Comparison of ENCODE assay signal across 19 cellular contexts in genomic region chr2:240182476-240182875, GRCh38. TPM values are rescaled to one million over a fixed set of nuclear protein-coding genes. Genes with fewer than 3 reads are reported as not detected.
DNase-seq lines count a peak whose midpoint lies in the region; ATAC-seq and TF ChIP-seq lines count a peak whose summit lies in the region.
"Had no signal": no experiment of that assay in that cellular context is flagged by ENCODE, and none has a peak within 500 bp of the region (broad histone marks: within the 10 kb centered on the region; RNA-seq: fewer than 3 reads in every experiment).

No MANE protein-coding gene starts in this region.

- no peaks in the 10 kb centered on the region for H3K27me3 ChIP-seq in endodermal cell (ENCODE audit: control insufficient read depth, insufficient read depth, low read length, poor library complexity, severe bottlenecking)
- H3K27me3 ChIP-seq in aorta (ENCODE audit: control insufficient read depth in 1 of 2, insufficient read depth in 2 of 2, low read length in 1 of 2) = no peaks in the 10 kb centered on the region

- H3K27me3 Mint-ChIP-seq in natural killer cell treated with Interleukin-12 subunit alpha and Interleukin-12 subunit beta and Interleukin-15 and Interleukin-18, amount 100 ng/mL, for 72 hours = peaks cover 20 to 30% of the 10 kb centered on the region in 2 donors
- H3K27me3 Mint-ChIP-seq in natural killer cell (ENCODE audit: low read depth in 2 of 2) = peaks cover 18 to 42% of the 10 kb centered on the region in 2 donors
- peaks cover 7% of the 10 kb centered on the region for H3K27me3 Mint-ChIP-seq in endodermal cell (ENCODE audit: insufficient read depth)

- ATAC-seq in natural killer cell treated with Interleukin-12 subunit alpha and Interleukin-12 subunit beta and Interleukin-15 and Interleukin-18, amount 100 ng/mL, for 72 hours = no peak
- ATAC-seq in natural killer cell (no peak), sciatic nerve (no peak), aorta (ENCODE audit: low FRiP score) (no peak), HG02981 (IDR thresholded peaks at IDR 0.05; ENCODE audit: unreplicated experiment) (no peak), HG02571 (IDR thresholded peaks at IDR 0.05; ENCODE audit: unreplicated experiment) (no peak)

- H3K4me3 ChIP-seq in endodermal cell (ENCODE audit: low read length) (no peak overlapping the region), aorta (ENCODE audit: low read length in 2 of 2) (no peak overlapping the region)
- H3K4me3 ChIP-seq: HAP-1 had no signal

- intact Hi-C loops in natural killer cell (cut with micrococcal nuclease) (no loop called here), sciatic nerve (cut with DNase I) (no loop called here), aorta (cut with DNase I) (no loop called here)

- no peak for TF ChIP-seq CTCF in natural killer cell (IDR thresholded peaks at IDR 0.05)
- TF ChIP-seq CTCF in endodermal cell (conservative IDR thresholded peaks at IDR 0.05) = no peak

- WGBS in endodermal cell (ENCODE audit: insufficient coverage in 1 of 2, insufficient read length in 1 of 2), 2 experiments = 84 to 86% methylated on average over 3 to 4 of the region's 4 CpGs
- 86 to 87% methylated on average over 4 of the region's 4 CpGs for WGBS in aorta, 2 donors

- no peak overlapping the region for H3K9ac ChIP-seq in endodermal cell (ENCODE audit: extremely low read depth, low read length, poor library complexity, severe bottlenecking)

- H3K4me1 ChIP-seq in endodermal cell (ENCODE audit: control insufficient read depth, insufficient read depth, low read length) (no peaks in the 10 kb centered on the region), aorta (ENCODE audit: control insufficient read depth in 1 of 2, insufficient read depth in 2 of 2, low read length in 2 of 2) (no peaks in the 10 kb centered on the region)
- H3K4me1 ChIP-seq: BE2C, Caco-2, HAP-1 had no signal

- H3K4me3 Mint-ChIP-seq in natural killer cell treated with Interleukin-12 subunit alpha and Interleukin-12 subunit beta and Interleukin-15 and Interleukin-18, amount 100 ng/mL, for 72 hours = no peak overlapping the region
- H3K4me3 Mint-ChIP-seq in natural killer cell (no peak overlapping the region), endodermal cell (no peak overlapping the region)
- H3K4me3 Mint-ChIP-seq: CD4-positive, CD25-positive, alpha-beta regulatory T cell; CD8-positive, alpha-beta memory T cell had no signal

- peak overlapping the region in 1 of 2 donors; percentile 25 for H3K27ac Mint-ChIP-seq in natural killer cell treated with Interleukin-12 subunit alpha and Interleukin-12 subunit beta and Interleukin-15 and Interleukin-18, amount 100 ng/mL, for 72 hours
- H3K27ac Mint-ChIP-seq in natural killer cell (no peak overlapping the region), endodermal cell (no peak overlapping the region)
- H3K27ac Mint-ChIP-seq: CD4-positive, CD25-positive, alpha-beta regulatory T cell had no signal

- H3K27ac ChIP-seq in endodermal cell (ENCODE audit: low read depth, low read length) = no peak overlapping the region
- H3K27ac ChIP-seq in aorta (ENCODE audit: low read depth in 1 of 2, low read length in 2 of 2) = no peak overlapping the region
- H3K27ac ChIP-seq: HL-60 had no signal

- peaks cover 1% of the 10 kb centered on the region for H3K9me3 ChIP-seq in endodermal cell (ENCODE audit: control insufficient read depth, low read length)
- no peaks in the 10 kb centered on the region for H3K9me3 ChIP-seq in aorta (ENCODE audit: control insufficient read depth, low read length)
- H3K9me3 ChIP-seq: BE2C, Caco-2, HAP-1 had no signal

- H3K4me1 Mint-ChIP-seq in natural killer cell treated with Interleukin-12 subunit alpha and Interleukin-12 subunit beta and Interleukin-15 and Interleukin-18, amount 100 ng/mL, for 72 hours (ENCODE audit: low read depth in 2 of 2) = peaks cover 0 to 5% of the 10 kb centered on the region in 2 donors
- H3K4me1 Mint-ChIP-seq in natural killer cell (no peaks in the 10 kb centered on the region), endodermal cell (no peaks in the 10 kb centered on the region)
- H3K4me1 Mint-ChIP-seq: CD8-positive, alpha-beta memory T cell had no signal

- H3K36me3 Mint-ChIP-seq in natural killer cell treated with Interleukin-12 subunit alpha and Interleukin-12 subunit beta and Interleukin-15 and Interleukin-18, amount 100 ng/mL, for 72 hours = no peaks in the 10 kb centered on the region
- no peaks in the 10 kb centered on the region for H3K36me3 Mint-ChIP-seq in natural killer cell
- no peaks in the 10 kb centered on the region for H3K36me3 Mint-ChIP-seq in endodermal cell (ENCODE audit: low read depth)
- H3K36me3 Mint-ChIP-seq: CD4-positive, CD25-positive, alpha-beta regulatory T cell; CD8-positive, alpha-beta memory T cell had no signal

- H3K36me3 ChIP-seq in endodermal cell (ENCODE audit: control insufficient read depth, insufficient read depth, low read length) (no peaks in the 10 kb centered on the region), aorta (ENCODE audit: control insufficient read depth in 1 of 2, insufficient read depth in 2 of 2, low read length in 1 of 2) (no peaks in the 10 kb centered on the region)
- H3K36me3 ChIP-seq: BE2C, HAP-1 had no signal

- no peaks in the 10 kb centered on the region for H3K9me3 Mint-ChIP-seq in natural killer cell treated with Interleukin-12 subunit alpha and Interleukin-12 subunit beta and Interleukin-15 and Interleukin-18, amount 100 ng/mL, for 72 hours
- H3K9me3 Mint-ChIP-seq in natural killer cell (no peaks in the 10 kb centered on the region), endodermal cell (peaks cover 8% of the 10 kb centered on the region)

- DNase-seq in natural killer cell treated with Interleukin-12 subunit alpha and Interleukin-12 subunit beta and Interleukin-15 and Interleukin-18, amount 100 ng/mL, for 72 hours (ENCODE audit: low spot score) = peak; percentile 35
- no peak for DNase-seq in natural killer cell
- peak; percentile 17 for DNase-seq in endodermal cell
- peak; percentile 34 for DNase-seq in sciatic nerve (ENCODE audit: low spot score)
- peak; percentile 22 to 29 for DNase-seq in aorta
- no peak for DNase-seq in NK-92 treated with Interleukin-12 subunit alpha and Interleukin-12 subunit beta, amount 100 ng/mL, for 24 hours (lab: John Stamatoyannopoulos, UW)
- DNase-seq: ACHN; BE2C; C1 segment of cervical spinal cord; Caco-2; CD4-positive, CD25-positive, alpha-beta regulatory T cell; CD8-positive, alpha-beta memory T cell; IMR-90 had no signal

RNA-seq across cellular contexts. Expression of gene OTOS, which starts 42.0 kb away (rescaled TPM):
- not detected for total RNA-seq in natural killer cell treated with Interleukin-12 subunit alpha and Interleukin-12 subunit beta and Interleukin-15 and Interleukin-18, amount 100 ng/mL, for 72 hours
- total RNA-seq in natural killer cell = not detected
- total RNA-seq in endodermal cell = not detected
- polyA plus RNA-seq in endodermal cell (2013, experiment 1 of 2) = not detected
- not detected for polyA plus RNA-seq in endodermal cell (2013, experiment 2 of 2)
- total RNA-seq in sciatic nerve = not detected
- total RNA-seq in aorta = not detected
- polyA plus RNA-seq in aorta = not detected
- total RNA-seq: Caco-2; CD4-positive, CD25-positive, alpha-beta regulatory T cell; CD8-positive, alpha-beta memory T cell; H1; HT1080; IMR-90 had no signal
- polyA plus RNA-seq: CD4-positive, CD25-positive, alpha-beta regulatory T cell; CD8-positive, alpha-beta memory T cell had no signal

RNA-seq across cellular contexts. Expression of gene COPS9, which starts 46.4 kb away (rescaled TPM):
- 100 to 1,000 TPM; 117 to 131 TPM for total RNA-seq in natural killer cell treated with Interleukin-12 subunit alpha and Interleukin-12 subunit beta and Interleukin-15 and Interleukin-18, amount 100 ng/mL, for 72 hours
- total RNA-seq in natural killer cell (10 to 100 TPM; 51.5 to 76.5 (median 53.5) TPM), endodermal cell (100 to 1,000 TPM; 151 to 161 TPM), sciatic nerve (124 TPM), aorta (10 to 100 TPM; 83.7 to 94.0 TPM)
- polyA plus RNA-seq in endodermal cell (2013, experiment 1 of 2) = 175 TPM
- polyA plus RNA-seq in endodermal cell (2013, experiment 2 of 2) = 183 TPM
- polyA plus RNA-seq in aorta = 100 to 1,000 TPM; 415 to 787 TPM

Comparison
In these comparisons a context has a peak if more than half of its experiments do, and no peak if none do; other contexts are left out.
1. DNase-seq: peak in natural killer cell treated with Interleukin-12 subunit alpha and Interleukin-12 subunit beta and Interleukin-15 and Interleukin-18, amount 100 ng/mL, for 72 hours (single experiment), endodermal cell (single experiment), sciatic nerve (single experiment) and aorta (2 of 2); none in natural killer cell (single experiment) and NK-92 treated with Interleukin-12 subunit alpha and Interleukin-12 subunit beta, amount 100 ng/mL, for 24 hours (single experiment).